9 cellular contexts compared by ENCODE assay signal in genomic region chr11:8777907-8778767, GRCh38.
DNase-seq lines count a peak whose midpoint lies in the region; ATAC-seq and TF ChIP-seq lines count a peak whose summit lies in the region.
"Had no signal": no experiment of that assay in that cellular context is flagged by ENCODE, and none has a peak within 500 bp of the region (broad histone marks: within the 10 kb centered on the region; RNA-seq: fewer than 3 reads in every experiment).

No MANE protein-coding gene starts in this region.

- no peak overlapping the region for H3K4me3 ChIP-seq in Peyer's patch
- H3K4me3 ChIP-seq in skin epidermis, result no peak overlapping the region

- H3K27me3 Mint-ChIP-seq in endothelial cell (ENCODE audit: unreplicated experiment), result no peaks in the 10 kb centered on the region

- no peaks in the 10 kb centered on the region for H3K36me3 Mint-ChIP-seq in endothelial cell (ENCODE audit: low read depth, unreplicated experiment)

- ATAC-seq in left ventricle myocardium superior (peak; percentile 91), GM19455 (IDR thresholded peaks at IDR 0.05; ENCODE audit: unreplicated experiment) (no peak)

- TF ChIP-seq CTCF in Peyer's patch (IDR thresholded peaks at IDR 0.05) (no peak), endothelial cell (IDR thresholded peaks at IDR 0.05; ENCODE audit: unreplicated experiment) (no peak)

- peak; percentile 35 for DNase-seq in GM19240 (ENCODE audit: insufficient read length, low spot score)
- no peak for DNase-seq in Peyer's patch
- peak; percentile 84 for DNase-seq in left ventricle myocardium superior
- DNase-seq in cerebellar cortex (ENCODE audit: low spot score), result no peak
- DNase-seq in activated CD8-positive, alpha-beta memory T cell treated with anti-CD3 and anti-CD28 coated beads, Interleukin-2, amount 50 U/mL, for 48 hours, result no peak
- no peak for DNase-seq in endothelial cell (ENCODE audit: low spot score)
- DNase-seq: NK-92 treated with Interleukin-12 subunit alpha and Interleukin-12 subunit beta, amount 100 ng/mL, for 24 hours had no signal

- intact Hi-C loops in left ventricle myocardium superior (cut with micrococcal nuclease), result no loop called here

- H3K27ac Mint-ChIP-seq in endothelial cell (ENCODE audit: unreplicated experiment), result no peak overlapping the region

- TF ChIP-seq POLR2A in Peyer's patch (IDR thresholded peaks at IDR 0.05), result no peak

- H3K27me3 ChIP-seq in Peyer's patch, result no peaks in the 10 kb centered on the region

- no peaks in the 10 kb centered on the region for H3K9me3 Mint-ChIP-seq in endothelial cell (ENCODE audit: unreplicated experiment)

- no peak overlapping the region for H3K4me3 Mint-ChIP-seq in endothelial cell (ENCODE audit: unreplicated experiment)

- H3K4me1 ChIP-seq in Peyer's patch, result peaks cover 0 to 53% (median 0%) of the 10 kb centered on the region in 4 donors

- H3K4me1 Mint-ChIP-seq in endothelial cell (ENCODE audit: unreplicated experiment), result peaks cover 13% of the 10 kb centered on the region

- H3K9me3 ChIP-seq in Peyer's patch, result no peaks in the 10 kb centered on the region

- H3K27ac ChIP-seq in Peyer's patch, result peak overlapping the region; percentile 30 to 79 (median 54)
- peak overlapping the region in 15 of 21 experiments; percentile 2 to 75 (median 40) for H3K27ac ChIP-seq in skin epidermis

- H3K36me3 ChIP-seq in Peyer's patch, result no peaks in the 10 kb centered on the region

Comparison
In these comparisons a context has a peak if more than half of its experiments do, and no peak if none do; other contexts are left out.
1. DNase-seq: peak in GM19240 (single experiment) and left ventricle myocardium superior (single experiment); none in Peyer's patch (0 of 3), cerebellar cortex (single experiment), activated CD8-positive, alpha-beta memory T cell treated with anti-CD3 and anti-CD28 coated beads, Interleukin-2, amount 50 U/mL, for 48 hours (single experiment) and endothelial cell (single experiment).